23 cellular contexts compared by ENCODE assay signal in genomic region chr1:193562121-193562520, GRCh38.
A peak's percentile ranks its signal among the peaks of the same experiment; 100 is the strongest.
DNase-seq lines count a peak whose midpoint lies in the region; ATAC-seq, FAIRE-seq and TF ChIP-seq lines count a peak whose summit lies in the region.
"Had no signal": no experiment of that assay in that cellular context is flagged by ENCODE, and none has a peak within 500 bp of the region (broad histone marks: within the 10 kb centered on the region; RNA-seq: fewer than 3 reads in every experiment).

No MANE protein-coding gene starts in this region.

- H4K8ac ChIP-seq in H1 (ENCODE audit: extremely low read depth, insufficient read depth, low read length) (no peak overlapping the region), neuronal stem cell (ENCODE audit: low read depth, low read length) (no peak overlapping the region)

- H2BK15ac ChIP-seq in H1 (ENCODE audit: low read length) (no peak overlapping the region), neuronal stem cell (ENCODE audit: low read length) (no peak overlapping the region)

- TF ChIP-seq POLR2A in H1 (IDR thresholded peaks at IDR 0.05; ENCODE audit: control extremely low read depth in 1 of 2, low read depth in 2 of 2, low read length in 2 of 2): no peak
- no peak for TF ChIP-seq POLR2A in erythroblast (IDR thresholded peaks at IDR 0.05; ENCODE audit: low read length)

- no peak overlapping the region for H2BK120ac ChIP-seq in H1 (replicated peaks; ENCODE audit: low read depth, low read length)
- H2BK120ac ChIP-seq in neuronal stem cell (ENCODE audit: low read depth, low read length): no peak overlapping the region

- H3K18ac ChIP-seq in H1 (ENCODE audit: extremely low read depth, low read length) (no peak overlapping the region), neuronal stem cell (ENCODE audit: low read length) (no peak overlapping the region)

- no peaks in the 10 kb centered on the region for H3K9me3 ChIP-seq in H1 (ENCODE audit: insufficient read depth in 2 of 2, low read depth in 1 of 2, low read length in 1 of 2)
- no peaks in the 10 kb centered on the region for H3K9me3 ChIP-seq in neuronal stem cell (replicated peaks in 1 of 2; ENCODE audit: control insufficient read depth in 2 of 2, insufficient read depth in 1 of 2, low read depth in 1 of 2, low read length in 2 of 2)
- H3K9me3 ChIP-seq: BE2C, HAP-1 had no signal

- H3K4me1 ChIP-seq in GM23338 (ENCODE audit: insufficient read depth): peaks cover 9% of the 10 kb centered on the region
- peaks cover 0 to 3% (median 0%) of the 10 kb centered on the region in 4 experiments; a peak in 1 of 7 replicates for H3K4me1 ChIP-seq in H1 (replicated peaks in 1 of 4; ENCODE audit: control insufficient read depth in 3 of 4, insufficient read depth in 4 of 4, low read length in 3 of 4)
- no peaks in the 10 kb centered on the region for H3K4me1 ChIP-seq in neuronal stem cell (ENCODE audit: control insufficient read depth in 2 of 2, insufficient read depth in 1 of 2, low read depth in 1 of 2, low read length in 2 of 2)
- H3K4me1 ChIP-seq: BE2C, HAP-1 had no signal

- DNase-seq in GM23338 (ENCODE audit: low spot score) (peak; percentile 87), H1 (ENCODE audit: low read depth in 1 of 2, low spot score in 2 of 2) (no peak), iPS-NIHi7 (ENCODE audit: extremely low spot score) (peak; percentile 45), neuronal stem cell (ENCODE audit: low spot score) (peak; percentile 8), HFFc6 (no peak), erythroblast (lab: John Stamatoyannopoulos, UW) (no peak), activated T-cell treated with anti-CD3 and anti-CD28 coated beads for 4 hours (no peak)
- DNase-seq: 8988T; ACHN; BE2C; CD8-positive, alpha-beta memory T cell; DND-41; KBM-7; MV-4-11; NCI-H1105 treated with DMSO at 0.1 percent for 48 hours; NCI-H146; NCI-H2029; NCI-H446 treated with DMSO at 0.1 percent for 48 hours; NCI-H526; Right ventricle myocardium superior; RPMI8226 had no signal

- H3K36me3 ChIP-seq in GM23338 (ENCODE audit: insufficient read depth) (no peaks in the 10 kb centered on the region), H1 (ENCODE audit: control insufficient read depth in 2 of 4, insufficient read depth in 4 of 4, low read length in 3 of 4) (no peaks in the 10 kb centered on the region), neuronal stem cell (replicated peaks in 1 of 2; ENCODE audit: control insufficient read depth in 2 of 2, insufficient read depth in 2 of 2, low read length in 2 of 2) (no peaks in the 10 kb centered on the region)
- H3K36me3 ChIP-seq: BE2C, HAP-1 had no signal

- H2BK5ac ChIP-seq in H1 (ENCODE audit: low read depth, low read length) (no peak overlapping the region), neuronal stem cell (ENCODE audit: low read length) (no peak overlapping the region)

- H4K91ac ChIP-seq in H1 (replicated peaks; ENCODE audit: insufficient read length, low read length): no peak overlapping the region
- no peak overlapping the region for H4K91ac ChIP-seq in neuronal stem cell (ENCODE audit: low read depth, low read length, poor library complexity)

- H3K27ac Mint-ChIP-seq in GM23338 (peak overlapping the region; percentile 34; the same call in 1 of the 2 replicates), HFFc6 (no peak overlapping the region)
- H3K27ac Mint-ChIP-seq: CD14-positive monocyte had no signal

- H3K4me3 Mint-ChIP-seq in GM23338: no peak overlapping the region
- no peak overlapping the region for H3K4me3 Mint-ChIP-seq in HFFc6
- H3K4me3 Mint-ChIP-seq: CD14-positive monocyte had no signal

- TF ChIP-seq CTCF in GM23338 (conservative IDR thresholded peaks at IDR 0.05; ENCODE audit: low read depth in 2 of 2) (no peak), H1 (IDR thresholded peaks at IDR 0.05; ENCODE audit: control extremely low read depth in 1 of 3, insufficient read depth in 1 of 3, low read depth in 1 of 3, low read length in 3 of 3) (no peak), HFFc6 (IDR thresholded peaks at IDR 0.05) (no peak)

- no peak overlapping the region for H3K9ac ChIP-seq in H1 (replicated peaks in 1 of 4; ENCODE audit: extremely low read depth in 1 of 4, low read depth in 3 of 4, low read length in 3 of 4)
- H3K9ac ChIP-seq in neuronal stem cell (ENCODE audit: low read depth, low read length, poor library complexity): no peak overlapping the region

- H3K4ac ChIP-seq in H1 (replicated peaks; ENCODE audit: insufficient read length, low read depth, low read length): no peak overlapping the region
- H3K4ac ChIP-seq in neuronal stem cell (ENCODE audit: low read length): no peak overlapping the region

- POLR2A ChIA-PET in H1 (lab: Charles Lee; ENCODE audit: partially characterized antibody): no interaction called here

- no peaks in the 10 kb centered on the region for H3K9me3 Mint-ChIP-seq in GM23338
- no peaks in the 10 kb centered on the region for H3K9me3 Mint-ChIP-seq in HFFc6
- H3K9me3 Mint-ChIP-seq: CD8-positive, alpha-beta memory T cell had no signal

- peak; percentile 96 for ATAC-seq in GM23338

- TF ChIP-seq EP300 in H1 (IDR thresholded peaks at IDR 0.05; ENCODE audit: borderline replicate concordance in 1 of 2, low read depth in 2 of 2, low read length in 2 of 2): no peak

- no peaks in the 10 kb centered on the region for H3K79me1 ChIP-seq in H1 (ENCODE audit: low read depth, low read length)
- peaks cover 2% of the 10 kb centered on the region for H3K79me1 ChIP-seq in neuronal stem cell (ENCODE audit: low read depth, low read length)

- CTCF ChIA-PET in H1 (lab: Charles Lee; ENCODE audit: partially characterized antibody): interaction anchor here (0.6 kb wide), 1 partner anchor 726 kb away, joined by 3 read pairs; no protein-coding TSS in a partner anchor

- H3K9me2 ChIP-seq in GM23338 (ENCODE audit: insufficient read depth): no peaks in the 10 kb centered on the region

- no peak overlapping the region for H2BK12ac ChIP-seq in H1 (ENCODE audit: low read depth, low read length)
- no peak overlapping the region for H2BK12ac ChIP-seq in neuronal stem cell (ENCODE audit: low read length)

- WGBS in H1 (ENCODE audit: extremely low coverage in 1 of 2, insufficient coverage in 1 of 2, insufficient read length in 1 of 2, insufficient replicate concordance in 2 of 2, low coverage in 1 of 2, low lambda C conversion rate in 2 of 2, missing lambda C conversion rate in 1 of 2), 2 experiments: 35% methylated on average over 2 of the region's 2 CpGs; no CpG with 5 or more reads in 1 of the 2 experiments
- no CpG with 5 or more reads among the region's 2 CpGs for WGBS in neuronal stem cell (ENCODE audit: extremely low coverage in 2 of 2, insufficient read length in 2 of 2, insufficient replicate concordance in 1 of 2), 2 donors

- H3K4me1 Mint-ChIP-seq in GM23338 (peaks cover 14% of the 10 kb centered on the region), HFFc6 (ENCODE audit: low read depth) (peaks cover 15% of the 10 kb centered on the region)

- H3F3A ChIP-seq in GM23338 (replicated peaks; ENCODE audit: low read depth): no peaks in the 10 kb centered on the region

- H3K27me3 ChIP-seq in GM23338 (ENCODE audit: insufficient read depth): no peaks in the 10 kb centered on the region
- no peaks in the 10 kb centered on the region for H3K27me3 ChIP-seq in H1 (replicated peaks in 1 of 4; ENCODE audit: control insufficient read depth in 3 of 4, extremely low read depth in 1 of 4, insufficient read depth in 3 of 4, low read length in 3 of 4)
- H3K27me3 ChIP-seq in neuronal stem cell (ENCODE audit: control insufficient read depth in 3 of 3, insufficient read depth in 3 of 3, low read depth in 1 of 3, low read length in 3 of 3): no peaks in the 10 kb centered on the region
- H3K27me3 ChIP-seq: BE2C had no signal

- H3K79me2 ChIP-seq in GM23338 (replicated peaks; ENCODE audit: insufficient read depth): no peaks in the 10 kb centered on the region
- no peaks in the 10 kb centered on the region for H3K79me2 ChIP-seq in H1 (ENCODE audit: control insufficient read depth in 1 of 2, insufficient read depth in 2 of 2, low read length in 2 of 2)

- H4K5ac ChIP-seq in H1 (ENCODE audit: insufficient read length, low read depth, low read length): no peak overlapping the region

- H4K20me1 ChIP-seq in GM23338 (replicated peaks; ENCODE audit: insufficient read depth) (no peaks in the 10 kb centered on the region), H1 (replicated peaks in 1 of 2; ENCODE audit: control insufficient read depth in 1 of 2, insufficient read depth in 2 of 2, low read length in 2 of 2) (no peaks in the 10 kb centered on the region)

- H3K23me2 ChIP-seq in H1 (ENCODE audit: low read depth, low read length): no peaks in the 10 kb centered on the region

- no peak overlapping the region for H3K4me3 ChIP-seq in GM23338
- H3K4me3 ChIP-seq in H1 (ENCODE audit: extremely low read depth in 1 of 4, insufficient read depth in 2 of 4, low read depth in 3 of 4, low read length in 4 of 4): no peak overlapping the region
- H3K4me3 ChIP-seq in neuronal stem cell (ENCODE audit: low read length in 2 of 2): no peak overlapping the region
- H3K4me3 ChIP-seq: HAP-1 had no signal

- H3K23ac ChIP-seq in H1 (ENCODE audit: insufficient read length) (no peak overlapping the region), neuronal stem cell (ENCODE audit: low read depth, low read length, poor library complexity) (no peak overlapping the region)

- no peak overlapping the region for H3K27ac ChIP-seq in GM23338 (ENCODE audit: low read depth)
- no peak overlapping the region for H3K27ac ChIP-seq in H1 (ENCODE audit: low read depth, low read length)
- no peak overlapping the region for H3K27ac ChIP-seq in neuronal stem cell (replicated peaks; ENCODE audit: low read length)

- H2AFZ ChIP-seq in GM23338 (no peak overlapping the region), H1 (ENCODE audit: low read length) (no peak overlapping the region), neuronal stem cell (ENCODE audit: low read length) (no peak overlapping the region)

- no peak overlapping the region for H2AK5ac ChIP-seq in H1 (ENCODE audit: low read depth, low read length)
- H2AK5ac ChIP-seq in neuronal stem cell (ENCODE audit: low read depth, low read length): no peak overlapping the region

- no peak overlapping the region for H2BK20ac ChIP-seq in H1 (ENCODE audit: low read length)

- FAIRE-seq in H1 (lab: Jason Lieb, UNC): peak; percentile 70

- H3K56ac ChIP-seq in H1 (replicated peaks; ENCODE audit: insufficient read length, low read depth, low read length): no peak overlapping the region

- TF ChIP-seq RAD21 in H1 (IDR thresholded peaks at IDR 0.05 in 1 of 2, conservative IDR thresholded peaks at IDR 0.05 in 1 of 2; ENCODE audit: low read depth in 2 of 2, low read length in 2 of 2): no peak

- H3K36me3 Mint-ChIP-seq in GM23338 (ENCODE audit: low read depth) (no peaks in the 10 kb centered on the region), HFFc6 (ENCODE audit: low read depth) (no peaks in the 10 kb centered on the region)
- H3K36me3 Mint-ChIP-seq: CD14-positive monocyte; CD8-positive, alpha-beta memory T cell had no signal

- H3K4me2 ChIP-seq in GM23338 (0 out of 2 replicates have a peak overlapping the region, but pooled peaks have one; percentile 17), H1 (ENCODE audit: insufficient read depth in 1 of 2, low read depth in 2 of 2, low read length in 2 of 2) (peak overlapping the region in 1 of 2 experiments; percentile 16; a peak in 1 of 4 replicates), neuronal stem cell (ENCODE audit: insufficient read depth, low read length, poor library complexity, severe bottlenecking) (no peak overlapping the region)

- H3K14ac ChIP-seq in H1 (ENCODE audit: insufficient read length): no peak overlapping the region
- H3K14ac ChIP-seq in neuronal stem cell (ENCODE audit: low read length): no peak overlapping the region

- H3K27me3 Mint-ChIP-seq in GM23338 (ENCODE audit: insufficient read depth, low read depth, poor library complexity) (peaks cover 1% of the 10 kb centered on the region), HFFc6 (ENCODE audit: insufficient read depth) (no peaks in the 10 kb centered on the region)
- H3K27me3 Mint-ChIP-seq: CD8-positive, alpha-beta memory T cell had no signal

Comparison
In these comparisons a context has a peak if more than half of its experiments do, and no peak if none do; other contexts are left out.
1. DNase-seq: peak in GM23338 (single experiment), iPS-NIHi7 (single experiment) and neuronal stem cell (single experiment); none in H1 (0 of 2), HFFc6 (single experiment), erythroblast (0 of 2) and activated T-cell treated with anti-CD3 and anti-CD28 coated beads for 4 hours (single experiment).